ENCODE assay signal across 1 cellular context in the genomic region with DNA sequence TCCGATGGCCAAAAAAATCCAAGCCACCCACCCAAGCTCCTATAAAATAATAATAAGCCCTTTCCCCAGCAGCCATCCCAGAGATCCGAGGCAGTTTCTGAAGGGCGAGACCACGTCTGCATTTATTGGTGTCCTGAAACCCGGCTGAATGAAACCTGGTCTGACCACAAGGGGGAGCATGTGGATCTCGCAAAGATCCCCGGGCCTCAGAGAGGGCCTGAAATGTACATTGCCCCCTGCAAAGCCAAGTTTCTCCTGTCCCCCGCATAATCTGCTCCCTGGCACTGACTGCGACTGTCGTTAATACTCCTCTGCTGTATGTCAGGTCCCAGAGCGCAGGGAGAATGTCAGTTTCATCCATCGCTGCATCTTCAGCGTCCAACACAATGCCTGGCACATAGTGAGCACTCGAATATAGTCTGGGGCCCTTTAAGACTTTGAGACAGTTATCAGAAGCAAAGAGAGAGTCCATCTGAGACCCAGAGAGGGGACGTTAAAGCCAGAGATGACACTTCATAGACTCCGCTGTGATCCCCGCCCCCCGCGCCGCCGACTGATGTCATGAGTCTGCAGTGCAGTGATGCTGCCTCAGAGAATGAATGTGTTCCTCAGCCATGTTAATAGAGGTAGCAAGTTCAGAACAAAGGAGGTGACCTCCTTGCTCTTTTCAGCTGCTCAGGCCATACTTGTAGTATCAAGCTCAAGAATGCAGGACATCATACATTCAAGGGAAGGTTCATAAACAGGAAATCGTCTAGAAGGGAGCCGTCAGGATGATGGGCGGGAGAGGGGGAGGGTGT.
TF ChIP-seq lines count a peak whose summit lies in the region.

No MANE protein-coding gene starts in this region.

TF ChIP-seq in GM23338, 12 proteins besides CTCF, POLR2A, EP300 and RAD21 (continued from another document):
- no peak for TF ChIP-seq ZNF462 (CRISPR knock-in tag; IDR thresholded peaks at IDR 0.05)
- no peak for TF ChIP-seq ETS1 (IDR thresholded peaks at IDR 0.05)
